Comparison of ENCODE assay signal across 1 cellular context in the genomic region with DNA sequence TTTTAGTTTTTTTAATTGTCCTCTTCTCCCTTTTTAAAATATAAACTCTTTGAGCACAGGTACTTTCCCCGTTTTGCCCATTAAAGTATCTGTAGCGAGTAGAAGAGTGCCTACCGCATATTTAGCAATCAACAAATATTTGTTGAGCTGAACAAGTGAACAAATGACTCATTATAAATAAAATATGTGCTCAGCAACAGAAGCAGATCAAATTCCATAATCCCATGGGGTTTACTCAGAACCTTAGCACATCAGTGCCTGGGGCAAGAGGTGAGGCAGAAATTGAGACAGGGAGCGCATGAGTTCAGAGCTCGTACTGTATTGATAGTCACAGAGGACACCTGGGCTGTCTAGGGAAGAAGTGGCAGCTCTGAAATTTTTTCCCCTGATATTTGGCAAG.
TF ChIP-seq lines count a peak whose summit lies in the region.

No MANE protein-coding gene starts in this region.

TF ChIP-seq in HepG2, 621 proteins besides CTCF, POLR2A, EP300 and RAD21 (continued from another document and continues in another):
- TF ChIP-seq NFE2L1 (CRISPR knock-in tag; IDR thresholded peaks at IDR 0.05; ENCODE audit: borderline replicate concordance): no peak
- no peak for TF ChIP-seq SNRNP70 (IDR thresholded peaks at IDR 0.05; ENCODE audit: low read depth, low read length)
- TF ChIP-seq ZNF160 (CRISPR knock-in tag; IDR thresholded peaks at IDR 0.05): no peak
- TF ChIP-seq, protein P1, sequence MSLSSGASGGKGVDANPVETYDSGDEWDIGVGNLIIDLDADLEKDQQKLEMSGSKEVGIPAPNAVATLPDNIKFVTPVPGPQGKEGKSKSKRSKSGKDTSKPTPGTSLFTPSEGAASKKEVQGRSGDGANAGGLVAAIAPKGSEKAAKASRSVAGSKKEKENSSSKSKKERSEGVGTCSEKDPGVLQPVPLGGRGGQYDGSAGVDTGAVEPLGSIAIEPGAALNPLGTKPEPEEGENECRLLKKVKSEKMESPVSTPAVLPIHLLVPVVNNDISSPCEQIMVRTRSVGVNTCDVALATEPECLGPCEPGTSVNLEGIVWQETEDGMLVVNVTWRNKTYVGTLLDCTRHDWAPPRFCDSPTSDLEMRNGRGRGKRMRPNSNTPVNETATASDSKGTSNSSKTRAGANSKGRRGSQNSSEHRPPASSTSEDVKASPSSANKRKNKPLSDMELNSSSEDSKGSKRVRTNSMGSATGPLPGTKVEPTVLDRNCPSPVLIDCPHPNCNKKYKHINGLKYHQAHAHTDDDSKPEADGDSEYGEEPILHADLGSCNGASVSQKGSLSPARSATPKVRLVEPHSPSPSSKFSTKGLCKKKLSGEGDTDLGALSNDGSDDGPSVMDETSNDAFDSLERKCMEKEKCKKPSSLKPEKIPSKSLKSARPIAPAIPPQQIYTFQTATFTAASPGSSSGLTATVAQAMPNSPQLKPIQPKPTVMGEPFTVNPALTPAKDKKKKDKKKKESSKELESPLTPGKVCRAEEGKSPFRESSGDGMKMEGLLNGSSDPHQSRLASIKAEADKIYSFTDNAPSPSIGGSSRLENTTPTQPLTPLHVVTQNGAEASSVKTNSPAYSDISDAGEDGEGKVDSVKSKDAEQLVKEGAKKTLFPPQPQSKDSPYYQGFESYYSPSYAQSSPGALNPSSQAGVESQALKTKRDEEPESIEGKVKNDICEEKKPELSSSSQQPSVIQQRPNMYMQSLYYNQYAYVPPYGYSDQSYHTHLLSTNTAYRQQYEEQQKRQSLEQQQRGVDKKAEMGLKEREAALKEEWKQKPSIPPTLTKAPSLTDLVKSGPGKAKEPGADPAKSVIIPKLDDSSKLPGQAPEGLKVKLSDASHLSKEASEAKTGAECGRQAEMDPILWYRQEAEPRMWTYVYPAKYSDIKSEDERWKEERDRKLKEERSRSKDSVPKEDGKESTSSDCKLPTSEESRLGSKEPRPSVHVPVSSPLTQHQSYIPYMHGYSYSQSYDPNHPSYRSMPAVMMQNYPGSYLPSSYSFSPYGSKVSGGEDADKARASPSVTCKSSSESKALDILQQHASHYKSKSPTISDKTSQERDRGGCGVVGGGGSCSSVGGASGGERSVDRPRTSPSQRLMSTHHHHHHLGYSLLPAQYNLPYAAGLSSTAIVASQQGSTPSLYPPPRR (CRISPR knock-in tag; IDR thresholded peaks at IDR 0.05; ENCODE audit: borderline replicate concordance): no peak
- TF ChIP-seq SRSF4 (IDR thresholded peaks at IDR 0.05; ENCODE audit: low read depth, low read length, poor library complexity, severe bottlenecking): no peak
- TF ChIP-seq, protein P2, sequence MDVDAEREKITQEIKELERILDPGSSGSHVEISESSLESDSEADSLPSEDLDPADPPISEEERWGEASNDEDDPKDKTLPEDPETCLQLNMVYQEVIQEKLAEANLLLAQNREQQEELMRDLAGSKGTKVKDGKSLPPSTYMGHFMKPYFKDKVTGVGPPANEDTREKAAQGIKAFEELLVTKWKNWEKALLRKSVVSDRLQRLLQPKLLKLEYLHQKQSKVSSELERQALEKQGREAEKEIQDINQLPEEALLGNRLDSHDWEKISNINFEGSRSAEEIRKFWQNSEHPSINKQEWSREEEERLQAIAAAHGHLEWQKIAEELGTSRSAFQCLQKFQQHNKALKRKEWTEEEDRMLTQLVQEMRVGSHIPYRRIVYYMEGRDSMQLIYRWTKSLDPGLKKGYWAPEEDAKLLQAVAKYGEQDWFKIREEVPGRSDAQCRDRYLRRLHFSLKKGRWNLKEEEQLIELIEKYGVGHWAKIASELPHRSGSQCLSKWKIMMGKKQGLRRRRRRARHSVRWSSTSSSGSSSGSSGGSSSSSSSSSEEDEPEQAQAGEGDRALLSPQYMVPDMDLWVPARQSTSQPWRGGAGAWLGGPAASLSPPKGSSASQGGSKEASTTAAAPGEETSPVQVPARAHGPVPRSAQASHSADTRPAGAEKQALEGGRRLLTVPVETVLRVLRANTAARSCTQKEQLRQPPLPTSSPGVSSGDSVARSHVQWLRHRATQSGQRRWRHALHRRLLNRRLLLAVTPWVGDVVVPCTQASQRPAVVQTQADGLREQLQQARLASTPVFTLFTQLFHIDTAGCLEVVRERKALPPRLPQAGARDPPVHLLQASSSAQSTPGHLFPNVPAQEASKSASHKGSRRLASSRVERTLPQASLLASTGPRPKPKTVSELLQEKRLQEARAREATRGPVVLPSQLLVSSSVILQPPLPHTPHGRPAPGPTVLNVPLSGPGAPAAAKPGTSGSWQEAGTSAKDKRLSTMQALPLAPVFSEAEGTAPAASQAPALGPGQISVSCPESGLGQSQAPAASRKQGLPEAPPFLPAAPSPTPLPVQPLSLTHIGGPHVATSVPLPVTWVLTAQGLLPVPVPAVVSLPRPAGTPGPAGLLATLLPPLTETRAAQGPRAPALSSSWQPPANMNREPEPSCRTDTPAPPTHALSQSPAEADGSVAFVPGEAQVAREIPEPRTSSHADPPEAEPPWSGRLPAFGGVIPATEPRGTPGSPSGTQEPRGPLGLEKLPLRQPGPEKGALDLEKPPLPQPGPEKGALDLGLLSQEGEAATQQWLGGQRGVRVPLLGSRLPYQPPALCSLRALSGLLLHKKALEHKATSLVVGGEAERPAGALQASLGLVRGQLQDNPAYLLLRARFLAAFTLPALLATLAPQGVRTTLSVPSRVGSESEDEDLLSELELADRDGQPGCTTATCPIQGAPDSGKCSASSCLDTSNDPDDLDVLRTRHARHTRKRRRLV (CRISPR knock-in tag; IDR thresholded peaks at IDR 0.05): no peak
- TF ChIP-seq ISX (CRISPR knock-in tag; conservative IDR thresholded peaks at IDR 0.05): no peak
- TF ChIP-seq, protein P3, sequence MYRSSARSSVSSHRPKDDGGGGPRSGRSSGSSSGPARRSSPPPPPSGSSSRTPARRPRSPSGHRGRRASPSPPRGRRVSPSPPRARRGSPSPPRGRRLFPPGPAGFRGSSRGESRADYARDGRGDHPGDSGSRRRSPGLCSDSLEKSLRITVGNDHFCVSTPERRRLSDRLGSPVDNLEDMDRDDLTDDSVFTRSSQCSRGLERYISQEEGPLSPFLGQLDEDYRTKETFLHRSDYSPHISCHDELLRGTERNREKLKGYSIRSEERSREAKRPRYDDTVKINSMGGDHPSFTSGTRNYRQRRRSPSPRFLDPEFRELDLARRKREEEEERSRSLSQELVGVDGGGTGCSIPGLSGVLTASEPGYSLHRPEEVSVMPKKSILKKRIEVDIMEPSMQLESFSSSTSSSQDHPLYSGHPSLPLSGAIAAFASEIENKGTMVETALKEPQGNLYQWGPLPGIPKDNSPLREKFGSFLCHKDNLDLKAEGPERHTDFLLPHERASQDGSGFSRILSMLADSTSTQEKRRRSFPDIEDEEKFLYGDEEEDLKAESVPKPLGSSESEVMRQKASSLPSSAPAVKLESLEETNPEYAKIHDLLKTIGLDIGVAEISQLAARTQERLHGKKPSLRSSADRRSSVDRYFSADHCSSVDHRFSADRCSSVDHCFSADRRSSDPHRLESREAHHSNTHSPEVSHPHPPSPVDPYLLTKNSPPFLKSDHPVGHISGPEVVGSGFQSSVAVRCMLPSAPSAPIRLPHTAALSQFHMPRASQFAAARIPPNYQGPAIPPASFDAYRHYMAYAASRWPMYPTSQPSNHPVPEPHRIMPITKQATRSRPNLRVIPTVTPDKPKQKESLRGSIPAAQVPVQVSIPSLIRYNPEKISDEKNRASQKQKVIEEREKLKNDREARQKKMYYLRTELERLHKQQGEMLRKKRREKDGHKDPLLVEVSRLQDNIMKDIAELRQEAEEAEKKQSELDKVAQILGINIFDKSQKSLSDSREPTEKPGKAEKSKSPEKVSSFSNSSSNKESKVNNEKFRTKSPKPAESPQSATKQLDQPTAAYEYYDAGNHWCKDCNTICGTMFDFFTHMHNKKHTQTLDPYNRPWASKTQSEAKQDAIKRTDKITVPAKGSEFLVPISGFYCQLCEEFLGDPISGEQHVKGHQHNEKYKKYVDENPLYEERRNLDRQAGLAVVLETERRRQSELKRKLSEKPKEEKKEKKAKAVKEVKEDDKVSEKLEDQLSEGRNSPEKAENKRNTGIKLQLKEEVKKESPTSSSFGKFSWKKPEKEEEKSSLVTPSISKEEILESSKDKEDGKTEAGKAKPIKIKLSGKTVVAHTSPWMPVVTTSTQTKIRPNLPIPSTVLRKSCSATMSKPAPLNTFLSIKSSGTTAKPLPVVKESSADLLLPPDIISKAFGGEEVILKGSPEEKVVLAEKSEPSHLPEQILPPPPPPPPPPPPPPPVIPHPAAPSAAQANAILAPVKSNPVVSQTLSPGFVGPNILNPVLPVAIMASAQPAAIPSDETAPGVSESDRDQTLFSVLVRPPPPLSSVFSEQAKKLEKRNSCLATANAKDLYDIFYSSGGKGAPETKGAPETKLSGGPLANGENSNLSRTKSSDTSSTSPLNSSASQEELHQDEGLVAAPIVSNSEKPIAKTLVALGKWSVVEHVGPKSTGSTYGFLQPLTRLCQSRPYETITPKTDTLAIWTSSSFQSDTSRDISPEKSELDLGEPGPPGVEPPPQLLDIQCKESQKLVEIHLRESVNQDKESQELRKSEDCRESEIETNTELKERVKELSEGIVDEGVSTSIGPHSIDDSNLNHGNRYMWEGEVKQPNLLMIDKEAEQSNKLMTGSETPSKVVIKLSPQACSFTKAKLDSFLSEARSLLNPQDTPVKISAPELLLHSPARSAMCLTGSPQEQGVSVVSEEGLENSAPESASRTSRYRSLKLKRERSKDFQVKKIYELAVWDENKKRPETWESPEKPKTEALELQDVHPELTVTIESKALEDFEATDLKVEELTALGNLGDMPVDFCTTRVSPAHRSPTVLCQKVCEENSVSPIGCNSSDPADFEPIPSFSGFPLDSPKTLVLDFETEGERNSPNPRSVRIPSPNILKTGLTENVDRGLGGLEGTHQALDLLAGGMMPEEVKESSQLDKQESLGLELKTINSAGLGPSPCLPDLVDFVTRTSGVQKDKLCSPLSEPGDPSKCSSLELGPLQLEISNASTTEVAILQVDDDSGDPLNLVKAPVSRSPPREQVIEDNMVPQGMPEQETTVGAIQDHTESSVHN (CRISPR knock-in tag; IDR thresholded peaks at IDR 0.05): no peak
- TF ChIP-seq, protein P4, sequence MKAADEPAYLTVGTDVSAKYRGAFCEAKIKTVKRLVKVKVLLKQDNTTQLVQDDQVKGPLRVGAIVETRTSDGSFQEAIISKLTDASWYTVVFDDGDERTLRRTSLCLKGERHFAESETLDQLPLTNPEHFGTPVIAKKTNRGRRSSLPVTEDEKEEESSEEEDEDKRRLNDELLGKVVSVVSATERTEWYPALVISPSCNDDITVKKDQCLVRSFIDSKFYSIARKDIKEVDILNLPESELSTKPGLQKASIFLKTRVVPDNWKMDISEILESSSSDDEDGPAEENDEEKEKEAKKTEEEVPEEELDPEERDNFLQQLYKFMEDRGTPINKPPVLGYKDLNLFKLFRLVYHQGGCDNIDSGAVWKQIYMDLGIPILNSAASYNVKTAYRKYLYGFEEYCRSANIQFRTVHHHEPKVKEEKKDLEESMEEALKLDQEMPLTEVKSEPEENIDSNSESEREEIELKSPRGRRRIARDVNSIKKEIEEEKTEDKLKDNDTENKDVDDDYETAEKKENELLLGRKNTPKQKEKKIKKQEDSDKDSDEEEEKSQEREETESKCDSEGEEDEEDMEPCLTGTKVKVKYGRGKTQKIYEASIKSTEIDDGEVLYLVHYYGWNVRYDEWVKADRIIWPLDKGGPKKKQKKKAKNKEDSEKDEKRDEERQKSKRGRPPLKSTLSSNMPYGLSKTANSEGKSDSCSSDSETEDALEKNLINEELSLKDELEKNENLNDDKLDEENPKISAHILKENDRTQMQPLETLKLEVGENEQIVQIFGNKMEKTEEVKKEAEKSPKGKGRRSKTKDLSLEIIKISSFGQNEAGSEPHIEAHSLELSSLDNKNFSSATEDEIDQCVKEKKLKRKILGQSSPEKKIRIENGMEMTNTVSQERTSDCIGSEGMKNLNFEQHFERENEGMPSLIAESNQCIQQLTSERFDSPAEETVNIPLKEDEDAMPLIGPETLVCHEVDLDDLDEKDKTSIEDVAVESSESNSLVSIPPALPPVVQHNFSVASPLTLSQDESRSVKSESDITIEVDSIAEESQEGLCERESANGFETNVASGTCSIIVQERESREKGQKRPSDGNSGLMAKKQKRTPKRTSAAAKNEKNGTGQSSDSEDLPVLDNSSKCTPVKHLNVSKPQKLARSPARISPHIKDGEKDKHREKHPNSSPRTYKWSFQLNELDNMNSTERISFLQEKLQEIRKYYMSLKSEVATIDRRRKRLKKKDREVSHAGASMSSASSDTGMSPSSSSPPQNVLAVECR (CRISPR knock-in tag; IDR thresholded peaks at IDR 0.05; ENCODE audit: borderline replicate concordance): no peak
- TF ChIP-seq ZFP36L2 (CRISPR knock-in tag; IDR thresholded peaks at IDR 0.05): no peak
- no peak for TF ChIP-seq ZNF549 (CRISPR knock-in tag; IDR thresholded peaks at IDR 0.05)
- TF ChIP-seq ARHGAP35 (CRISPR knock-in tag; IDR thresholded peaks at IDR 0.05; ENCODE audit: borderline replicate concordance): no peak
- no peak for TF ChIP-seq ZZZ3 (CRISPR knock-in tag; IDR thresholded peaks at IDR 0.05; ENCODE audit: borderline replicate concordance)
- TF ChIP-seq MEF2D (CRISPR knock-in tag; IDR thresholded peaks at IDR 0.05): no peak
- no peak for TF ChIP-seq NKX3-1 (CRISPR knock-in tag; IDR thresholded peaks at IDR 0.05)
- no peak for TF ChIP-seq TBP (CRISPR knock-in tag; IDR thresholded peaks at IDR 0.05)
- no peak for TF ChIP-seq ZNF777 (CRISPR knock-in tag; IDR thresholded peaks at IDR 0.05)
- TF ChIP-seq SKI (IDR thresholded peaks at IDR 0.05; ENCODE audit: partially characterized antibody): no peak
- no peak for TF ChIP-seq FIP1L1 (IDR thresholded peaks at IDR 0.05; ENCODE audit: borderline replicate concordance, insufficient read depth, low read depth, low read length)
- no peak for TF ChIP-seq ZNF430 (CRISPR knock-in tag; IDR thresholded peaks at IDR 0.05)
- TF ChIP-seq, protein P5, sequence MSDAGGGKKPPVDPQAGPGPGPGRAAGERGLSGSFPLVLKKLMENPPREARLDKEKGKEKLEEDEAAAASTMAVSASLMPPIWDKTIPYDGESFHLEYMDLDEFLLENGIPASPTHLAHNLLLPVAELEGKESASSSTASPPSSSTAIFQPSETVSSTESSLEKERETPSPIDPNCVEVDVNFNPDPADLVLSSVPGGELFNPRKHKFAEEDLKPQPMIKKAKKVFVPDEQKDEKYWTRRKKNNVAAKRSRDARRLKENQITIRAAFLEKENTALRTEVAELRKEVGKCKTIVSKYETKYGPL (CRISPR knock-in tag; IDR thresholded peaks at IDR 0.05): no peak
- no peak for TF ChIP-seq HDAC1 (CRISPR knock-in tag; IDR thresholded peaks at IDR 0.05)
- TF ChIP-seq ZNF724P (CRISPR knock-in tag; IDR thresholded peaks at IDR 0.05; ENCODE audit: borderline replicate concordance): no peak
- no peak for TF ChIP-seq TGIF2 (CRISPR knock-in tag; IDR thresholded peaks at IDR 0.05)
- TF ChIP-seq, protein P6, sequence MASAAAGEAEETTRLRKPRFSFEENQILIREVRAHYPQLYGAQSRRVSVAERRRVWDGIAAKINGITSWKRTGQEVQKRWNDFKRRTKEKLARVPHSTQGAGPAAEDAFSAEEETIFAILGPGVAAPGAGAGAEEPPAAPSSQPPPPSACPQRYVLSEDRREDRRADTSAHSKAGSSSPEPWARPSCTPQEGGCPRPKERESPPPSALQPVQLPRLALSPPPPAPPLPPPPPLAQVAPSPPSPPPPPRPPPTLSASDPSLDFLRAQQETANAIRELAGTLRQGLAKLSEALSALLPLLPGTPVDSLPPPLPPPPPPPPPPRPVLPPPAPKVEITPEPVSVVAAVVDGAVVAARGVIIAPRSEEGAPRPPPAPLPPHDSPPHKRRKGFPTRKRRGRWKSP (CRISPR knock-in tag; IDR thresholded peaks at IDR 0.05): no peak
- no peak for TF ChIP-seq REPIN1 (CRISPR knock-in tag; IDR thresholded peaks at IDR 0.05; ENCODE audit: borderline replicate concordance, low read depth)
- TF ChIP-seq ZFP1 (CRISPR knock-in tag; IDR thresholded peaks at IDR 0.05): no peak
